In the genomic region with DNA sequence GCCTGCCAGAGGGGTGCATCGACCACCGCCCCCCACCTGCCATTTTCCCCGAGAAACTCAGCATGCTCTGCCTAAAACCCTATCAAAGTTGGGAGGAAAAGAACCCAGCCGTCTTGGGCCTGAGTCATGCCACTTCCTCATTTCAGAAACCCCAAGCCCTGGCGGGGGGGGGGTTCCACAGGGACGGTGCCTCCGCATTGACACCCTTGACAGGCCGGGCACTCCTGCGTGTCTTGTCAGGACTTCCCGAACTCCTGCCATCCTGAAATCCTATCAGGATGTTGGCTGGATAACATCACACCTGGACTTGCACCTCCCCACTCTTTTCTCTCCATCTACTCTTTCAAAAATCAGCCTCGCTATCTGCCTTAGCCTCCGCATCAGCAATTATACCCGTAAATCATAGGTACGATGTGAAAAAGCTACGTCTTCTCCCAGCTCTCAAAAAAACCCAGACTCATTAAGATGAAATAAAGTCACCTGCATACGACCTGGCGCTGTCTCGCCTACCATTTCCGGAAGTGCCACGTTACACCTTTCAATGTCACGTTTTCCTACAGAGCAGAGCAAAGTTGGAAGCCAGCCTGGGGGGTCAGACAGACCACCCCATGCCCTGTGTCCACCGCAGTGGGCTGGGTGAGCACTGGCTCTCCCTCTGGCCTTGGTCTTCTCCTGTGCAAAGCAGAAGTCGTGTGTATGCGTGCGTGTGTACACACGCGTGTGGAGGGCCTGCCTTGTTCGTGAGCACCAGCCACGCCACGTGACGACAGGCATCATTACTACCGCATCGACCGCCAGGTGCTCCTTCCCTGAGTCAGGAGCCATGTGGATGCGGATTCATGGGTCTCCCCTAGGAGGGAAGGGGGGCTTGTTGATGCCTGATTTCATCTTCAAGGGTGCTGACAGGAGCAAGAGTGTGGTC, we compare ENCODE assay signal across 1 cellular context.
TF ChIP-seq lines count a peak whose summit lies in the region.

No MANE protein-coding gene starts in this region.

TF ChIP-seq in K562, 482 proteins besides CTCF, POLR2A, EP300 and RAD21 (continued from another document):
- TF ChIP-seq OTX1 (CRISPR knock-in tag; IDR thresholded peaks at IDR 0.05), result no peak
- no peak for TF ChIP-seq ZNF354B (CRISPR knock-in tag; IDR thresholded peaks at IDR 0.05)
- no peak for TF ChIP-seq ETS1 (conservative IDR thresholded peaks at IDR 0.05; ENCODE audit: control insufficient read depth, low read depth, low read length)
- TF ChIP-seq SPI1 (IDR thresholded peaks at IDR 0.05; ENCODE audit: borderline replicate concordance, low read depth, low read length), result peak; percentile 99
- TF ChIP-seq FOS (IDR thresholded peaks at IDR 0.05; ENCODE audit: extremely low read depth, insufficient read length), result no peak
- TF ChIP-seq NR2C1 (IDR thresholded peaks at IDR 0.05), result no peak
- TF ChIP-seq NR2C1 (tag; IDR thresholded peaks at IDR 0.05), result no peak
- no peak for TF ChIP-seq ZBTB17 (CRISPR knock-in tag; IDR thresholded peaks at IDR 0.05)
- TF ChIP-seq, protein P1, sequence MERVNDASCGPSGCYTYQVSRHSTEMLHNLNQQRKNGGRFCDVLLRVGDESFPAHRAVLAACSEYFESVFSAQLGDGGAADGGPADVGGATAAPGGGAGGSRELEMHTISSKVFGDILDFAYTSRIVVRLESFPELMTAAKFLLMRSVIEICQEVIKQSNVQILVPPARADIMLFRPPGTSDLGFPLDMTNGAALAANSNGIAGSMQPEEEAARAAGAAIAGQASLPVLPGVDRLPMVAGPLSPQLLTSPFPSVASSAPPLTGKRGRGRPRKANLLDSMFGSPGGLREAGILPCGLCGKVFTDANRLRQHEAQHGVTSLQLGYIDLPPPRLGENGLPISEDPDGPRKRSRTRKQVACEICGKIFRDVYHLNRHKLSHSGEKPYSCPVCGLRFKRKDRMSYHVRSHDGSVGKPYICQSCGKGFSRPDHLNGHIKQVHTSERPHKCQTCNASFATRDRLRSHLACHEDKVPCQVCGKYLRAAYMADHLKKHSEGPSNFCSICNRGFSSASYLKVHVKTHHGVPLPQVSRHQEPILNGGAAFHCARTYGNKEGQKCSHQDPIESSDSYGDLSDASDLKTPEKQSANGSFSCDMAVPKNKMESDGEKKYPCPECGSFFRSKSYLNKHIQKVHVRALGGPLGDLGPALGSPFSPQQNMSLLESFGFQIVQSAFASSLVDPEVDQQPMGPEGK (CRISPR knock-in tag; IDR thresholded peaks at IDR 0.05; ENCODE audit: borderline replicate concordance), result no peak
- TF ChIP-seq TCF3 (CRISPR knock-in tag; IDR thresholded peaks at IDR 0.05), result no peak
- no peak for TF ChIP-seq RAD51 (IDR thresholded peaks at IDR 0.05; ENCODE audit: borderline replicate concordance, low read depth)
- no peak for TF ChIP-seq ZNF274 (IDR thresholded peaks at IDR 0.05; ENCODE audit: borderline replicate concordance, low read depth, low read length)
- TF ChIP-seq COPS2 (conservative IDR thresholded peaks at IDR 0.05), result no peak
- TF ChIP-seq NFATC3 (IDR thresholded peaks at IDR 0.05), result no peak
- TF ChIP-seq, protein P2, sequence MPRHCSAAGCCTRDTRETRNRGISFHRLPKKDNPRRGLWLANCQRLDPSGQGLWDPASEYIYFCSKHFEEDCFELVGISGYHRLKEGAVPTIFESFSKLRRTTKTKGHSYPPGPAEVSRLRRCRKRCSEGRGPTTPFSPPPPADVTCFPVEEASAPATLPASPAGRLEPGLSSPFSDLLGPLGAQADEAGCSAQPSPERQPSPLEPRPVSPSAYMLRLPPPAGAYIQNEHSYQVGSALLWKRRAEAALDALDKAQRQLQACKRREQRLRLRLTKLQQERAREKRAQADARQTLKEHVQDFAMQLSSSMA (CRISPR knock-in tag; IDR thresholded peaks at IDR 0.05), result no peak
- TF ChIP-seq THRA (IDR thresholded peaks at IDR 0.05), result no peak
- TF ChIP-seq SETDB1 (IDR thresholded peaks at IDR 0.05; ENCODE audit: low read length), result no peak
- no peak for TF ChIP-seq UBTF (IDR thresholded peaks at IDR 0.05; ENCODE audit: borderline replicate concordance in 1 of 2, low read depth in 2 of 2, low read length in 2 of 2)
- TF ChIP-seq ELF1 (tag; IDR thresholded peaks at IDR 0.05), result no peak
- TF ChIP-seq HNRNPUL1 (IDR thresholded peaks at IDR 0.05; ENCODE audit: low read length), result no peak
- no peak for TF ChIP-seq ZNF561 (CRISPR knock-in tag; conservative IDR thresholded peaks at IDR 0.05)
- TF ChIP-seq, protein P3, sequence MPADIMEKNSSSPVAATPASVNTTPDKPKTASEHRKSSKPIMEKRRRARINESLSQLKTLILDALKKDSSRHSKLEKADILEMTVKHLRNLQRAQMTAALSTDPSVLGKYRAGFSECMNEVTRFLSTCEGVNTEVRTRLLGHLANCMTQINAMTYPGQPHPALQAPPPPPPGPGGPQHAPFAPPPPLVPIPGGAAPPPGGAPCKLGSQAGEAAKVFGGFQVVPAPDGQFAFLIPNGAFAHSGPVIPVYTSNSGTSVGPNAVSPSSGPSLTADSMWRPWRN (IDR thresholded peaks at IDR 0.05; ENCODE audit: low read depth), result no peak
- TF ChIP-seq SMARCE1 (IDR thresholded peaks at IDR 0.05), result peak; percentile 23; the same call in 1 of the 2 replicates
- TF ChIP-seq TFAM (CRISPR knock-in tag; conservative IDR thresholded peaks at IDR 0.05), result no peak
- TF ChIP-seq ZNF384 (IDR thresholded peaks at IDR 0.05; ENCODE audit: low read depth, low read length), result no peak
- no peak for TF ChIP-seq SMARCC2 (IDR thresholded peaks at IDR 0.05; ENCODE audit: low read depth)
- no peak for TF ChIP-seq LARP7 (IDR thresholded peaks at IDR 0.05)
- TF ChIP-seq ZNF655 (CRISPR knock-in tag; IDR thresholded peaks at IDR 0.05), result no peak
- TF ChIP-seq SAP30 (IDR thresholded peaks at IDR 0.05; ENCODE audit: borderline replicate concordance, insufficient read depth, low read depth, low read length, poor library complexity, severe bottlenecking), result no peak
- TF ChIP-seq CHD4 (IDR thresholded peaks at IDR 0.05; ENCODE audit: insufficient read depth, insufficient replicate concordance, low read depth, low read length, poor library complexity, severe bottlenecking), result no peak
- TF ChIP-seq MEIS2 (IDR thresholded peaks at IDR 0.05; ENCODE audit: partially characterized antibody), result peak; percentile 53
- TF ChIP-seq DMBX1 (CRISPR knock-in tag; IDR thresholded peaks at IDR 0.05; ENCODE audit: borderline replicate concordance), result no peak
- no peak for TF ChIP-seq PTRF (tag; IDR thresholded peaks at IDR 0.05)
- TF ChIP-seq ZNF232 (CRISPR knock-in tag; IDR thresholded peaks at IDR 0.05), result no peak
- no peak for TF ChIP-seq ZNF23 (CRISPR knock-in tag; IDR thresholded peaks at IDR 0.05)
- no peak for TF ChIP-seq RNF219 (CRISPR knock-in tag; IDR thresholded peaks at IDR 0.05)
- TF ChIP-seq EZH2 (IDR thresholded peaks at IDR 0.05; ENCODE audit: borderline replicate concordance, low read depth, low read length), result no peak
- TF ChIP-seq TAF1 (IDR thresholded peaks at IDR 0.05; ENCODE audit: control insufficient read depth, extremely low read depth, insufficient read depth, low read length, severe bottlenecking), result no peak
- no peak for TF ChIP-seq KAT2B (IDR thresholded peaks at IDR 0.05; ENCODE audit: low read depth, low read length)
- no peak for TF ChIP-seq BRD4 (IDR thresholded peaks at IDR 0.05)
- no peak for TF ChIP-seq ZFPM2 (CRISPR knock-in tag; IDR thresholded peaks at IDR 0.05)
- no peak for TF ChIP-seq POLR2H (tag; IDR thresholded peaks at IDR 0.05; ENCODE audit: low read depth)
- 0 out of 2 replicates have a peak, but pooled peaks have one; percentile 38 for TF ChIP-seq ZNF316 (IDR thresholded peaks at IDR 0.05)
- TF ChIP-seq CREB3 (tag; conservative IDR thresholded peaks at IDR 0.05; ENCODE audit: low read depth), result no peak
- TF ChIP-seq, protein P4, sequence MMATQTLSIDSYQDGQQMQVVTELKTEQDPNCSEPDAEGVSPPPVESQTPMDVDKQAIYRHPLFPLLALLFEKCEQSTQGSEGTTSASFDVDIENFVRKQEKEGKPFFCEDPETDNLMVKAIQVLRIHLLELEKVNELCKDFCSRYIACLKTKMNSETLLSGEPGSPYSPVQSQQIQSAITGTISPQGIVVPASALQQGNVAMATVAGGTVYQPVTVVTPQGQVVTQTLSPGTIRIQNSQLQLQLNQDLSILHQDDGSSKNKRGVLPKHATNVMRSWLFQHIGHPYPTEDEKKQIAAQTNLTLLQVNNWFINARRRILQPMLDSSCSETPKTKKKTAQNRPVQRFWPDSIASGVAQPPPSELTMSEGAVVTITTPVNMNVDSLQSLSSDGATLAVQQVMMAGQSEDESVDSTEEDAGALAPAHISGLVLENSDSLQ (IDR thresholded peaks at IDR 0.05), result peak; percentile 73
- no peak for TF ChIP-seq TCF15 (CRISPR knock-in tag; IDR thresholded peaks at IDR 0.05)
- no peak for TF ChIP-seq ARHGAP35 (IDR thresholded peaks at IDR 0.05; ENCODE audit: partially characterized antibody)
- no peak for TF ChIP-seq POLR2G (IDR thresholded peaks at IDR 0.05; ENCODE audit: low read depth, low read length)
